In genomic region chr10:124936813-124937212, GRCh38 we compare ENCODE assay signal across 25 cellular contexts.
"Had no signal": no experiment of that assay in that cellular context is flagged by ENCODE, and none has a peak within 500 bp of the region (broad histone marks: within the 10 kb centered on the region; RNA-seq: fewer than 3 reads in every experiment).

No MANE protein-coding gene starts in this region.

- H3K27me3 ChIP-seq: colonic mucosa, dorsolateral prefrontal cortex, esophagus muscularis mucosa, esophagus squamous epithelium, foreskin keratinocyte, gastrocnemius medialis, gastroesophageal sphincter, heart left ventricle, heart right ventricle had no signal

- DNase-seq: colonic mucosa; cortex of kidney; dermis blood vessel endothelial cell; dorsolateral prefrontal cortex; effector CD4-positive, alpha-beta T cell; effector CD8-positive, alpha-beta T cell; effector memory CD4-positive, alpha-beta T cell; effector memory CD8-positive, alpha-beta T cell; endodermal cell; erythroblast; esophagus squamous epithelium; foreskin fibroblast; foreskin keratinocyte; foreskin melanocyte; gastrocnemius medialis; glutamatergic neuron; head of caudate nucleus; heart left ventricle; heart right ventricle had no signal

- H3K4me3 Mint-ChIP-seq: dendritic cell treated with granulocyte-macrophage colony-stimulating factor and Interleukin-4, amounts not matched to agents 40 ng/mL and 50 ng/mL, for 4 days; effector memory CD8-positive, alpha-beta T cell; endodermal cell had no signal

- H3K4me1 ChIP-seq: colonic mucosa, esophagus squamous epithelium had no signal

- H3K9me3 ChIP-seq: colonic mucosa, esophagus muscularis mucosa, esophagus squamous epithelium, gastrocnemius medialis, gastroesophageal sphincter had no signal

- H3K4me3 ChIP-seq: colonic mucosa, coronary artery, dorsolateral prefrontal cortex, esophagus muscularis mucosa, esophagus squamous epithelium, gastrocnemius medialis, gastroesophageal sphincter, heart left ventricle, heart right ventricle had no signal

- H3K27ac ChIP-seq: colonic mucosa, coronary artery, dorsolateral prefrontal cortex, epithelial cell of prostate, esophagus muscularis mucosa, esophagus squamous epithelium, foreskin keratinocyte, gastroesophageal sphincter, heart left ventricle, heart right ventricle had no signal

- ATAC-seq: effector memory CD8-positive, alpha-beta T cell; esophagus mucosa; gastrocnemius medialis; gastroesophageal sphincter; heart left ventricle; heart right ventricle had no signal

- H3K36me3 ChIP-seq: colonic mucosa, esophagus muscularis mucosa, esophagus squamous epithelium, gastrocnemius medialis, gastroesophageal sphincter, heart right ventricle had no signal

- H3K27ac Mint-ChIP-seq: dendritic cell treated with granulocyte-macrophage colony-stimulating factor and Interleukin-4, amounts not matched to agents 40 ng/mL and 50 ng/mL, for 4 days had no signal

- H3K27me3 Mint-ChIP-seq: dendritic cell treated with granulocyte-macrophage colony-stimulating factor and Interleukin-4, amounts not matched to agents 40 ng/mL and 50 ng/mL, for 4 days; effector memory CD8-positive, alpha-beta T cell had no signal
